ENCODE assay signal across 1 cellular context in genomic region chr9:125241000-125241862, GRCh38.
TF ChIP-seq lines count a peak whose summit lies in the region.

Gene HSPA5, minus strand, starts transcription at chr9:125241343. Its CDS starts 217 bp downstream, at chr9:125241126.

TF ChIP-seq in WTC11, 78 proteins besides CTCF, POLR2A, EP300 and RAD21 (continued from another document):
- TF ChIP-seq IRF1 (CRISPR knock-in tag; IDR thresholded peaks at IDR 0.05): no peak; the same call in 1 of the 2 replicates
- TF ChIP-seq ETV6 (CRISPR knock-in tag; IDR thresholded peaks at IDR 0.05): peak; percentile 28; the same call in 1 of the 2 replicates
- TF ChIP-seq, protein P1, sequence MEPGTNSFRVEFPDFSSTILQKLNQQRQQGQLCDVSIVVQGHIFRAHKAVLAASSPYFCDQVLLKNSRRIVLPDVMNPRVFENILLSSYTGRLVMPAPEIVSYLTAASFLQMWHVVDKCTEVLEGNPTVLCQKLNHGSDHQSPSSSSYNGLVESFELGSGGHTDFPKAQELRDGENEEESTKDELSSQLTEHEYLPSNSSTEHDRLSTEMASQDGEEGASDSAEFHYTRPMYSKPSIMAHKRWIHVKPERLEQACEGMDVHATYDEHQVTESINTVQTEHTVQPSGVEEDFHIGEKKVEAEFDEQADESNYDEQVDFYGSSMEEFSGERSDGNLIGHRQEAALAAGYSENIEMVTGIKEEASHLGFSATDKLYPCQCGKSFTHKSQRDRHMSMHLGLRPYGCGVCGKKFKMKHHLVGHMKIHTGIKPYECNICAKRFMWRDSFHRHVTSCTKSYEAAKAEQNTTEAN (CRISPR knock-in tag; IDR thresholded peaks at IDR 0.05): no peak; the same call in 1 of the 2 replicates
- TF ChIP-seq FOXK1 (CRISPR knock-in tag; IDR thresholded peaks at IDR 0.05): peak; percentile 29; the same call in 1 of the 2 replicates
- no peak for TF ChIP-seq HMGA2 (CRISPR knock-in tag; IDR thresholded peaks at IDR 0.05)
- TF ChIP-seq ZNF416 (CRISPR knock-in tag; IDR thresholded peaks at IDR 0.05): no peak
- peak; percentile 89; the same call in 1 of the 2 replicates for TF ChIP-seq ARID4B (CRISPR knock-in tag; IDR thresholded peaks at IDR 0.05; ENCODE audit: borderline replicate concordance)
- TF ChIP-seq ERG (CRISPR knock-in tag; IDR thresholded peaks at IDR 0.05): no peak
- TF ChIP-seq, protein P2, sequence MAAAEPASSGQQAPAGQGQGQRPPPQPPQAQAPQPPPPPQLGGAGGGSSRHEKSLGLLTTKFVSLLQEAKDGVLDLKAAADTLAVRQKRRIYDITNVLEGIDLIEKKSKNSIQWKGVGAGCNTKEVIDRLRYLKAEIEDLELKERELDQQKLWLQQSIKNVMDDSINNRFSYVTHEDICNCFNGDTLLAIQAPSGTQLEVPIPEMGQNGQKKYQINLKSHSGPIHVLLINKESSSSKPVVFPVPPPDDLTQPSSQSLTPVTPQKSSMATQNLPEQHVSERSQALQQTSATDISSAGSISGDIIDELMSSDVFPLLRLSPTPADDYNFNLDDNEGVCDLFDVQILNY (CRISPR knock-in tag; IDR thresholded peaks at IDR 0.05): no peak
- TF ChIP-seq USF2 (CRISPR knock-in tag; IDR thresholded peaks at IDR 0.05): no peak
- TF ChIP-seq, protein P3, sequence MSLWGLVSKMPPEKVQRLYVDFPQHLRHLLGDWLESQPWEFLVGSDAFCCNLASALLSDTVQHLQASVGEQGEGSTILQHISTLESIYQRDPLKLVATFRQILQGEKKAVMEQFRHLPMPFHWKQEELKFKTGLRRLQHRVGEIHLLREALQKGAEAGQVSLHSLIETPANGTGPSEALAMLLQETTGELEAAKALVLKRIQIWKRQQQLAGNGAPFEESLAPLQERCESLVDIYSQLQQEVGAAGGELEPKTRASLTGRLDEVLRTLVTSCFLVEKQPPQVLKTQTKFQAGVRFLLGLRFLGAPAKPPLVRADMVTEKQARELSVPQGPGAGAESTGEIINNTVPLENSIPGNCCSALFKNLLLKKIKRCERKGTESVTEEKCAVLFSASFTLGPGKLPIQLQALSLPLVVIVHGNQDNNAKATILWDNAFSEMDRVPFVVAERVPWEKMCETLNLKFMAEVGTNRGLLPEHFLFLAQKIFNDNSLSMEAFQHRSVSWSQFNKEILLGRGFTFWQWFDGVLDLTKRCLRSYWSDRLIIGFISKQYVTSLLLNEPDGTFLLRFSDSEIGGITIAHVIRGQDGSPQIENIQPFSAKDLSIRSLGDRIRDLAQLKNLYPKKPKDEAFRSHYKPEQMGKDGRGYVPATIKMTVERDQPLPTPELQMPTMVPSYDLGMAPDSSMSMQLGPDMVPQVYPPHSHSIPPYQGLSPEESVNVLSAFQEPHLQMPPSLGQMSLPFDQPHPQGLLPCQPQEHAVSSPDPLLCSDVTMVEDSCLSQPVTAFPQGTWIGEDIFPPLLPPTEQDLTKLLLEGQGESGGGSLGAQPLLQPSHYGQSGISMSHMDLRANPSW (CRISPR knock-in tag; conservative IDR thresholded peaks at IDR 0.05; ENCODE audit: low read depth): no peak
- no peak for TF ChIP-seq JUN (CRISPR knock-in tag; IDR thresholded peaks at IDR 0.05)
- TF ChIP-seq, protein P4, sequence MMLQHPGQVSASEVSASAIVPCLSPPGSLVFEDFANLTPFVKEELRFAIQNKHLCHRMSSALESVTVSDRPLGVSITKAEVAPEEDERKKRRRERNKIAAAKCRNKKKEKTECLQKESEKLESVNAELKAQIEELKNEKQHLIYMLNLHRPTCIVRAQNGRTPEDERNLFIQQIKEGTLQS (CRISPR knock-in tag; conservative IDR thresholded peaks at IDR 0.05): no peak
- no peak; the same call in 1 of the 2 replicates for TF ChIP-seq RELA (CRISPR knock-in tag; IDR thresholded peaks at IDR 0.05; ENCODE audit: borderline replicate concordance)
- peak; percentile 75; the same call in 1 of the 2 replicates for TF ChIP-seq MYBL2 (CRISPR knock-in tag; IDR thresholded peaks at IDR 0.05)
- 0 out of 2 replicates have a peak, but pooled peaks have one; percentile 44 for TF ChIP-seq FOXP4 (CRISPR knock-in tag; IDR thresholded peaks at IDR 0.05)
- no peak for TF ChIP-seq ZNF671 (CRISPR knock-in tag; IDR thresholded peaks at IDR 0.05)
- no peak; the same call in 1 of the 2 replicates for TF ChIP-seq ZNF219 (CRISPR knock-in tag; IDR thresholded peaks at IDR 0.05; ENCODE audit: borderline replicate concordance)
- TF ChIP-seq JAZF1 (CRISPR knock-in tag; IDR thresholded peaks at IDR 0.05): no peak
- TF ChIP-seq NR3C1 (CRISPR knock-in tag; conservative IDR thresholded peaks at IDR 0.05; ENCODE audit: low read depth): no peak
- no peak for TF ChIP-seq NR2C2 (CRISPR knock-in tag; IDR thresholded peaks at IDR 0.05)
- peak; percentile 70; the same call in 1 of the 2 replicates for TF ChIP-seq SMAD3 (CRISPR knock-in tag; IDR thresholded peaks at IDR 0.05; ENCODE audit: borderline replicate concordance)
- TF ChIP-seq SOX15 (CRISPR knock-in tag; IDR thresholded peaks at IDR 0.05): no peak
- TF ChIP-seq NR1H2 (CRISPR knock-in tag; IDR thresholded peaks at IDR 0.05): no peak
- peak; percentile 64 for TF ChIP-seq FOXP1 (CRISPR knock-in tag; IDR thresholded peaks at IDR 0.05; ENCODE audit: borderline replicate concordance)
- TF ChIP-seq FOXJ3 (CRISPR knock-in tag; IDR thresholded peaks at IDR 0.05; ENCODE audit: borderline replicate concordance): no peak
- TF ChIP-seq GTF2I (CRISPR knock-in tag; conservative IDR thresholded peaks at IDR 0.05): no peak
- TF ChIP-seq TEAD4 (CRISPR knock-in tag; IDR thresholded peaks at IDR 0.05): no peak
- TF ChIP-seq TP53 (CRISPR knock-in tag; IDR thresholded peaks at IDR 0.05): no peak
- TF ChIP-seq, protein P5, sequence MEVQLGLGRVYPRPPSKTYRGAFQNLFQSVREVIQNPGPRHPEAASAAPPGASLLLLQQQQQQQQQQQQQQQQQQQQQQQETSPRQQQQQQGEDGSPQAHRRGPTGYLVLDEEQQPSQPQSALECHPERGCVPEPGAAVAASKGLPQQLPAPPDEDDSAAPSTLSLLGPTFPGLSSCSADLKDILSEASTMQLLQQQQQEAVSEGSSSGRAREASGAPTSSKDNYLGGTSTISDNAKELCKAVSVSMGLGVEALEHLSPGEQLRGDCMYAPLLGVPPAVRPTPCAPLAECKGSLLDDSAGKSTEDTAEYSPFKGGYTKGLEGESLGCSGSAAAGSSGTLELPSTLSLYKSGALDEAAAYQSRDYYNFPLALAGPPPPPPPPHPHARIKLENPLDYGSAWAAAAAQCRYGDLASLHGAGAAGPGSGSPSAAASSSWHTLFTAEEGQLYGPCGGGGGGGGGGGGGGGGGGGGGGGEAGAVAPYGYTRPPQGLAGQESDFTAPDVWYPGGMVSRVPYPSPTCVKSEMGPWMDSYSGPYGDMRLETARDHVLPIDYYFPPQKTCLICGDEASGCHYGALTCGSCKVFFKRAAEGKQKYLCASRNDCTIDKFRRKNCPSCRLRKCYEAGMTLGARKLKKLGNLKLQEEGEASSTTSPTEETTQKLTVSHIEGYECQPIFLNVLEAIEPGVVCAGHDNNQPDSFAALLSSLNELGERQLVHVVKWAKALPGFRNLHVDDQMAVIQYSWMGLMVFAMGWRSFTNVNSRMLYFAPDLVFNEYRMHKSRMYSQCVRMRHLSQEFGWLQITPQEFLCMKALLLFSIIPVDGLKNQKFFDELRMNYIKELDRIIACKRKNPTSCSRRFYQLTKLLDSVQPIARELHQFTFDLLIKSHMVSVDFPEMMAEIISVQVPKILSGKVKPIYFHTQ (CRISPR knock-in tag; IDR thresholded peaks at IDR 0.05): no peak; the same call in 1 of the 2 replicates
- no peak for TF ChIP-seq ZNF317 (CRISPR knock-in tag; IDR thresholded peaks at IDR 0.05; ENCODE audit: borderline replicate concordance, low read depth)
TF ChIP-seq in WTC11: peak in this region for 20.
